Comparison of ENCODE assay signal across 37 cellular contexts in genomic region chr6:34515473-34516387, GRCh38. TPM values are rescaled to one million over a fixed set of nuclear protein-coding genes. Genes with fewer than 3 reads are reported as not detected.
DNase-seq lines count a peak whose midpoint lies in the region; ATAC-seq and TF ChIP-seq lines count a peak whose summit lies in the region.
"Had no signal": no experiment of that assay in that cellular context is flagged by ENCODE, and none has a peak within 500 bp of the region (broad histone marks: within the 10 kb centered on the region; RNA-seq: fewer than 3 reads in every experiment).

No MANE protein-coding gene starts in this region.

- H3K27me3 Mint-ChIP-seq in WTC11 (ENCODE audit: low read depth) (peaks cover 3% of the 10 kb centered on the region), glutamatergic neuron (ENCODE audit: unreplicated experiment) (peaks cover 9% of the 10 kb centered on the region), type B pancreatic cell (peaks cover 10% of the 10 kb centered on the region)
- H3K27me3 Mint-ChIP-seq in activated T-helper 1 cell treated with anti-CD3 and anti-CD28 coated beads, Interleukin-12 subunit alpha, Interleukin-12 subunit beta, Interleukin-2, Interleukin-4 antibody, amounts not matched to agents 30 ng/mL and 10 ng/mL and 1 ng/mL, durations not matched to agents 14 hours and 24 hours and 36 hours (ENCODE audit: insufficient read depth): peaks cover 9% of the 10 kb centered on the region

- ATAC-seq in WTC11 (no peak), esophagus mucosa (no peak)
- ATAC-seq: activated CD8-positive, alpha-beta memory T cell treated with anti-CD3 and anti-CD28 coated beads, Interleukin-2, amount 10 ng/mL, durations not matched to agents 7 days and 5 days; gastroesophageal sphincter; natural killer cell; stimulated activated effector memory CD8-positive, alpha-beta T cell treated with anti-CD3 and anti-CD28 coated beads, Interleukin-12 subunit alpha, Interleukin-12 subunit beta, amount 100 ng/mL, for 72 hours had no signal

- H3K36me3 Mint-ChIP-seq in WTC11 (no peaks in the 10 kb centered on the region), glutamatergic neuron (ENCODE audit: unreplicated experiment) (no peaks in the 10 kb centered on the region), type B pancreatic cell (no peaks in the 10 kb centered on the region)
- no peaks in the 10 kb centered on the region for H3K36me3 Mint-ChIP-seq in activated T-helper 1 cell treated with anti-CD3 and anti-CD28 coated beads, Interleukin-12 subunit alpha, Interleukin-12 subunit beta, Interleukin-2, Interleukin-4 antibody, amounts not matched to agents 30 ng/mL and 10 ng/mL and 1 ng/mL, durations not matched to agents 14 hours and 24 hours and 36 hours (ENCODE audit: low read depth)
- H3K36me3 Mint-ChIP-seq: activated CD8-positive, alpha-beta memory T cell treated with anti-CD3 and anti-CD28 coated beads, Interleukin-2, amount 10 ng/mL, durations not matched to agents 7 days and 5 days; natural killer cell; stimulated activated effector memory CD8-positive, alpha-beta T cell treated with anti-CD3 and anti-CD28 coated beads, Interleukin-12 subunit alpha, Interleukin-12 subunit beta, amount 100 ng/mL, for 72 hours had no signal

- POLR2A ChIA-PET in WTC11 (lab: Charles Lee): interaction anchor here (1.1 kb wide), 1 partner anchor 16 kb away, joined by 4 read pairs; no protein-coding TSS in a partner anchor

- H3K4me1 Mint-ChIP-seq in WTC11 (peaks cover 28% of the 10 kb centered on the region), glutamatergic neuron (ENCODE audit: low read depth, unreplicated experiment) (peaks cover 15% of the 10 kb centered on the region), type B pancreatic cell (ENCODE audit: unreplicated experiment) (peaks cover 19% of the 10 kb centered on the region)
- no peaks in the 10 kb centered on the region for H3K4me1 Mint-ChIP-seq in activated T-helper 1 cell treated with anti-CD3 and anti-CD28 coated beads, Interleukin-12 subunit alpha, Interleukin-12 subunit beta, Interleukin-2, Interleukin-4 antibody, amounts not matched to agents 30 ng/mL and 10 ng/mL and 1 ng/mL, durations not matched to agents 14 hours and 24 hours and 36 hours (ENCODE audit: low read depth)
- H3K4me1 Mint-ChIP-seq: activated CD8-positive, alpha-beta memory T cell treated with anti-CD3 and anti-CD28 coated beads, Interleukin-2, amount 10 ng/mL, durations not matched to agents 7 days and 5 days; natural killer cell had no signal

- no peaks in the 10 kb centered on the region for H3K9me3 Mint-ChIP-seq in WTC11
- H3K9me3 Mint-ChIP-seq in glutamatergic neuron (ENCODE audit: unreplicated experiment): no peaks in the 10 kb centered on the region
- no peaks in the 10 kb centered on the region for H3K9me3 Mint-ChIP-seq in type B pancreatic cell
- no peaks in the 10 kb centered on the region for H3K9me3 Mint-ChIP-seq in activated T-helper 1 cell treated with anti-CD3 and anti-CD28 coated beads, Interleukin-12 subunit alpha, Interleukin-12 subunit beta, Interleukin-2, Interleukin-4 antibody, amounts not matched to agents 30 ng/mL and 10 ng/mL and 1 ng/mL, durations not matched to agents 14 hours and 24 hours and 36 hours
- H3K9me3 Mint-ChIP-seq: activated T-cell treated with anti-CD3 and anti-CD28 coated beads, Interleukin-2, amount 50 U/mL, for 72 hours; natural killer cell; stimulated activated effector memory CD8-positive, alpha-beta T cell treated with anti-CD3 and anti-CD28 coated beads, Interleukin-12 subunit alpha, Interleukin-12 subunit beta, amount 100 ng/mL, for 72 hours had no signal

- H3K9ac ChIP-seq in HUES48 (ENCODE audit: low read depth, low read length): no peak overlapping the region
- H3K9ac ChIP-seq: BLaER1 treated with 17β-estradiol and CSF1 and Interleukin-3, amounts not matched to agents 10 nM and 100 nM; KMS-11 had no signal

- CTCF ChIA-PET in WTC11 (lab: Charles Lee): interaction anchor here (1.2 to 3.0 kb wide), 6 partner anchors 11 to 94 kb away, joined by 3 to 11 read pairs (median 4); no protein-coding TSS in a partner anchor

- TF ChIP-seq CTCF in WTC11 (IDR thresholded peaks at IDR 0.05): no peak
- no peak for TF ChIP-seq CTCF in glutamatergic neuron (IDR thresholded peaks at IDR 0.05; ENCODE audit: partially characterized antibody, unreplicated experiment)
- TF ChIP-seq CTCF in type B pancreatic cell (conservative IDR thresholded peaks at IDR 0.05): no peak

- no peak overlapping the region for H3K27ac Mint-ChIP-seq in WTC11
- H3K27ac Mint-ChIP-seq in glutamatergic neuron (ENCODE audit: unreplicated experiment): no peak overlapping the region
- no peak overlapping the region for H3K27ac Mint-ChIP-seq in type B pancreatic cell
- H3K27ac Mint-ChIP-seq in activated T-helper 1 cell treated with anti-CD3 and anti-CD28 coated beads, Interleukin-12 subunit alpha, Interleukin-12 subunit beta, Interleukin-2, Interleukin-4 antibody, amounts not matched to agents 30 ng/mL and 10 ng/mL and 1 ng/mL, durations not matched to agents 14 hours and 24 hours and 36 hours: no peak overlapping the region
- H3K27ac Mint-ChIP-seq: activated CD8-positive, alpha-beta memory T cell treated with anti-CD3 and anti-CD28 coated beads, Interleukin-2, amount 10 ng/mL, durations not matched to agents 7 days and 5 days; activated T-cell treated with anti-CD3 and anti-CD28 coated beads, Interleukin-2, amount 50 U/mL, for 72 hours; natural killer cell; stimulated activated effector memory CD8-positive, alpha-beta T cell treated with anti-CD3 and anti-CD28 coated beads, Interleukin-12 subunit alpha, Interleukin-12 subunit beta, amount 100 ng/mL, for 72 hours had no signal

- H3K27me3 ChIP-seq in HUES48 (ENCODE audit: control insufficient read depth, insufficient read depth, low read length): peaks cover 4% of the 10 kb centered on the region; the same call in 1 of the 2 replicates
- H3K27me3 ChIP-seq: BLaER1 treated with 17β-estradiol and CSF1 and Interleukin-3, amounts not matched to agents 10 nM and 100 nM; pancreas; right atrium auricular region; testis; uterus had no signal

- peak overlapping the region; percentile 75; the same call in 1 of the 2 replicates for H3K4me3 ChIP-seq in HUES48 (ENCODE audit: low read depth, low read length)
- H3K4me3 ChIP-seq: BLaER1 treated with 17β-estradiol and CSF1 and Interleukin-3, amounts not matched to agents 10 nM and 100 nM; coronary artery; HAP-1; pancreas; right atrium auricular region; SK-N-MC; testis; uterus had no signal

- peak; percentile 9 for DNase-seq in WTC11 (ENCODE audit: low spot score)
- no peak for DNase-seq in glutamatergic neuron
- DNase-seq in posterior vena cava (ENCODE audit: low spot score): peak; percentile 69
- DNase-seq in NCI-H524 treated with DMSO at 0.1 percent for 48 hours (lab: John Stamatoyannopoulos, UW): no peak
- no peak for DNase-seq in type B pancreatic cell (ENCODE audit: extremely low spot score, unreplicated experiment)
- DNase-seq in activated T-helper 1 cell treated with anti-CD3 and anti-CD28 coated beads, Interleukin-12 subunit alpha, Interleukin-12 subunit beta, Interleukin-2, Interleukin-4 antibody, amounts not matched to agents 30 ng/mL and 10 ng/mL and 1 ng/mL, durations not matched to agents 14 hours and 24 hours and 36 hours (ENCODE audit: low spot score): no peak
- DNase-seq: activated CD4-positive, alpha-beta T cell treated with anti-CD3 and anti-CD28 coated beads, Interleukin-2, amount 50 U/mL, for 1 hour; activated CD8-positive, alpha-beta memory T cell treated with anti-CD3 and anti-CD28 coated beads, Interleukin-2, amount 10 ng/mL, durations not matched to agents 7 days and 5 days; activated naive CD4-positive, alpha-beta T cell treated with anti-CD3 and anti-CD28 coated beads, Interleukin-2, amount 50 U/mL, for 16 hours; activated T-cell treated with anti-CD3 and anti-CD28 coated beads, Interleukin-2, amount 50 U/mL, for 72 hours; amniotic stem cell; DMS79; GF-D8; hippocampal formation; MM.1S; natural killer cell; NCI-H1417; NCI-H2081; NCI-H226; stimulated activated CD4-positive, alpha-beta T cell treated with anti-CD3 and anti-CD28 coated beads, Interleukin-12 subunit alpha, Interleukin-12 subunit beta, amount 100 ng/mL, for 4 hours; stimulated activated CD4-positive, alpha-beta T cell treated with anti-CD3 and anti-CD28 coated beads, Interleukin-4, amount 100 ng/mL, for 24 hours; testis had no signal

- H3K36me3 ChIP-seq in HUES48 (ENCODE audit: control insufficient read depth, insufficient read depth, low read length): no peaks in the 10 kb centered on the region
- H3K36me3 ChIP-seq: BLaER1 treated with 17β-estradiol and CSF1 and Interleukin-3, amounts not matched to agents 10 nM and 100 nM; gastroesophageal sphincter; HAP-1; pancreas; right atrium auricular region; uterus had no signal

- H3K27ac ChIP-seq in HUES48 (ENCODE audit: low read depth, low read length): no peak overlapping the region
- H3K27ac ChIP-seq: BLaER1 treated with 17β-estradiol and CSF1 and Interleukin-3, amounts not matched to agents 10 nM and 100 nM; coronary artery; gastroesophageal sphincter; KMS-11; pancreas; right atrium auricular region; RWPE1; SK-N-MC; testis; uterus had no signal

- peak overlapping the region; percentile 94 for H3K4me3 Mint-ChIP-seq in WTC11
- H3K4me3 Mint-ChIP-seq in glutamatergic neuron (ENCODE audit: unreplicated experiment): peak overlapping the region; percentile 25
- no peak overlapping the region for H3K4me3 Mint-ChIP-seq in type B pancreatic cell
- H3K4me3 Mint-ChIP-seq in activated T-helper 1 cell treated with anti-CD3 and anti-CD28 coated beads, Interleukin-12 subunit alpha, Interleukin-12 subunit beta, Interleukin-2, Interleukin-4 antibody, amounts not matched to agents 30 ng/mL and 10 ng/mL and 1 ng/mL, durations not matched to agents 14 hours and 24 hours and 36 hours: no peak overlapping the region
- H3K4me3 Mint-ChIP-seq: activated CD8-positive, alpha-beta memory T cell treated with anti-CD3 and anti-CD28 coated beads, Interleukin-2, amount 10 ng/mL, durations not matched to agents 7 days and 5 days; activated T-cell treated with anti-CD3 and anti-CD28 coated beads, Interleukin-2, amount 50 U/mL, for 72 hours; natural killer cell; stimulated activated effector memory CD8-positive, alpha-beta T cell treated with anti-CD3 and anti-CD28 coated beads, Interleukin-12 subunit alpha, Interleukin-12 subunit beta, amount 100 ng/mL, for 72 hours had no signal

- H3K9me3 ChIP-seq in HUES48 (ENCODE audit: control insufficient read depth, insufficient read depth, low read length): no peaks in the 10 kb centered on the region
- H3K9me3 ChIP-seq: BLaER1 treated with 17β-estradiol and CSF1 and Interleukin-3, amounts not matched to agents 10 nM and 100 nM; gastroesophageal sphincter; HAP-1; pancreas; right atrium auricular region; testis; uterus had no signal

- intact Hi-C loops in posterior vena cava (cut with DNase I): no loop called here
- intact Hi-C loops in activated T-helper 1 cell treated with anti-CD3 and anti-CD28 coated beads, Interleukin-12 subunit alpha, Interleukin-12 subunit beta, Interleukin-2, Interleukin-4 antibody, amounts not matched to agents 30 ng/mL and 10 ng/mL and 1 ng/mL, durations not matched to agents 14 hours and 24 hours and 36 hours (cut with micrococcal nuclease): no loop called here

- peaks cover 23% of the 10 kb centered on the region; the same call in 1 of the 2 replicates for H3K4me1 ChIP-seq in HUES48 (ENCODE audit: control insufficient read depth, insufficient read depth, low read length)
- H3K4me1 ChIP-seq: pancreas, uterus had no signal

RNA-seq across cellular contexts. Expression of gene SPDEF, which starts 40.4 kb away (rescaled TPM):
- total RNA-seq in WTC11 (2021) (0.44 to 0.72 TPM (median 0.50 TPM) in 3 replicates), glutamatergic neuron (ENCODE audit: unreplicated experiment) (not detected), posterior vena cava (not detected), type B pancreatic cell (ENCODE audit: low replicate concordance) (0.62 and 1.6 TPM in 2 replicates), esophagus mucosa (0.44 TPM)
- not detected in 2 replicates for total RNA-seq in activated T-helper 1 cell treated with anti-CD3 and anti-CD28 coated beads, Interleukin-12 subunit alpha, Interleukin-12 subunit beta, Interleukin-2, Interleukin-4 antibody, amounts not matched to agents 30 ng/mL and 10 ng/mL and 1 ng/mL, durations not matched to agents 14 hours and 24 hours and 36 hours
- total RNA-seq: T-helper 2 cell treated with Interferon-gamma antibody and Interleukin-4, amounts not matched to agents 100 ng/mL and 5 ng/mL, for 36 hours had no signal

RNA-seq across cellular contexts. Expression of gene PACSIN1, which starts 49.9 kb away (rescaled TPM):
- total RNA-seq in WTC11 (2021): 10.6 to 12.6 TPM (median 10.7 TPM) in 3 replicates
- total RNA-seq in glutamatergic neuron (ENCODE audit: unreplicated experiment): 0.47 TPM
- under 1 TPM in 1 of 2 donors, not detected in 1; 0.09 TPM for total RNA-seq in posterior vena cava
- total RNA-seq in type B pancreatic cell (ENCODE audit: low replicate concordance): 3.4 and 12.5 TPM in 2 replicates
- not detected for total RNA-seq in esophagus mucosa
- total RNA-seq in activated T-helper 1 cell treated with anti-CD3 and anti-CD28 coated beads, Interleukin-12 subunit alpha, Interleukin-12 subunit beta, Interleukin-2, Interleukin-4 antibody, amounts not matched to agents 30 ng/mL and 10 ng/mL and 1 ng/mL, durations not matched to agents 14 hours and 24 hours and 36 hours: not detected in 2 replicates
- total RNA-seq: bronchial epithelial cell had no signal

Comparison
In these comparisons a context has a peak if more than half of its experiments do, and no peak if none do; other contexts are left out.
1. DNase-seq: peak in WTC11 (single experiment) and posterior vena cava (single experiment); none in glutamatergic neuron (single experiment), NCI-H524 treated with DMSO at 0.1 percent for 48 hours (single experiment), type B pancreatic cell (single experiment) and activated T-helper 1 cell treated with anti-CD3 and anti-CD28 coated beads, Interleukin-12 subunit alpha, Interleukin-12 subunit beta, Interleukin-2, Interleukin-4 antibody, amounts not matched to agents 30 ng/mL and 10 ng/mL and 1 ng/mL, durations not matched to agents 14 hours and 24 hours and 36 hours (single experiment).
2. H3K4me3 Mint-ChIP-seq: peak in WTC11 (single experiment) and glutamatergic neuron (single experiment); none in type B pancreatic cell (single experiment) and activated T-helper 1 cell treated with anti-CD3 and anti-CD28 coated beads, Interleukin-12 subunit alpha, Interleukin-12 subunit beta, Interleukin-2, Interleukin-4 antibody, amounts not matched to agents 30 ng/mL and 10 ng/mL and 1 ng/mL, durations not matched to agents 14 hours and 24 hours and 36 hours (single experiment).